Comparison of ENCODE assay signal across 9 cellular contexts in genomic region chr1:145280638-145281036, GRCh38. TPM values are rescaled to one million over a fixed set of nuclear protein-coding genes. Genes with fewer than 3 reads are reported as not detected.
DNase-seq lines count a peak whose midpoint lies in the region; ATAC-seq and TF ChIP-seq lines count a peak whose summit lies in the region.
"Not testable (repeated sequence)": the region's sequence is repeated elsewhere in the genome, so short reads cannot be mapped to it uniquely, and the experiment has no call there.
"Had no signal": no experiment of that assay in that cellular context is flagged by ENCODE, and none has a peak within 500 bp of the region (broad histone marks: within the 10 kb centered on the region; RNA-seq: fewer than 3 reads in every experiment).

No MANE protein-coding gene starts in this region.

- intact Hi-C loops in adrenal gland (cut with DNase I); left ventricle myocardium superior (cut with micrococcal nuclease); aorta (cut with DNase I): not testable (repeated sequence)

- H3K9ac ChIP-seq in skeletal muscle satellite cell (ENCODE audit: low read depth, low read length) = not testable (repeated sequence)

- TF ChIP-seq POLR2A in adrenal gland (IDR thresholded peaks at IDR 0.05) = not testable (repeated sequence)

- H3K9me3 ChIP-seq in adrenal gland (replicated peaks in 1 of 3); skeletal muscle satellite cell (replicated peaks; ENCODE audit: low read length); aorta (ENCODE audit: control insufficient read depth, low read length): not testable (repeated sequence)

- not testable (repeated sequence) for H3K36me3 ChIP-seq in adrenal gland (replicated peaks in 1 of 2); skeletal muscle satellite cell (ENCODE audit: insufficient read depth, low read length); aorta (ENCODE audit: control insufficient read depth in 1 of 2, insufficient read depth in 2 of 2, low read length in 1 of 2)

- H3K4me3 ChIP-seq in adrenal gland = peak overlapping the region in 2 of 4 donors; percentile 32 to 48
- not testable (repeated sequence) for H3K4me3 ChIP-seq in skeletal muscle satellite cell (ENCODE audit: low read length); aorta (ENCODE audit: low read length in 2 of 2)

- DNase-seq in NCI-H2196 treated with DMSO at 0.1 percent for 48 hours (lab: John Stamatoyannopoulos, UW; ENCODE audit: unreplicated experiment) (peak; percentile 36), UCSD-AML1 (lab: John Stamatoyannopoulos, UW; ENCODE audit: unreplicated experiment) (peak; percentile 41), adrenal gland (peak; percentile 53 to 86 (median 64)), left ventricle myocardium superior (peak; percentile 62), aorta (peak; percentile 74 to 82)

- H3K4me2 ChIP-seq in skeletal muscle satellite cell (ENCODE audit: low read length) = peak overlapping the region; percentile 61

- not testable (repeated sequence) for H3K4me1 ChIP-seq in adrenal gland (replicated peaks in 1 of 2); skeletal muscle satellite cell (ENCODE audit: control insufficient read depth, insufficient read depth, low read length); aorta (ENCODE audit: control insufficient read depth in 1 of 2, insufficient read depth in 2 of 2, low read length in 2 of 2)

- peak overlapping the region in 4 of 5 donors; percentile 54 to 95 (median 82) for H3K27ac ChIP-seq in adrenal gland
- not testable (repeated sequence) for H3K27ac ChIP-seq in aorta (ENCODE audit: low read depth in 1 of 2, low read length in 2 of 2)

- 0 to 2% (median 0%) methylated on average over 8 to 17 of the region's 24 CpGs for WGBS in adrenal gland, 4 donors
- 0 to 1% methylated on average over 7 to 21 of the region's 24 CpGs for WGBS in aorta, 2 donors

- not testable (repeated sequence) for H3K27me3 ChIP-seq in adrenal gland; skeletal muscle satellite cell (ENCODE audit: control insufficient read depth, insufficient read depth, low read length); aorta (ENCODE audit: control insufficient read depth in 1 of 2, insufficient read depth in 2 of 2, low read length in 1 of 2)

- TF ChIP-seq CTCF in adrenal gland (IDR thresholded peaks at IDR 0.05) = not testable (repeated sequence)

- peak; percentile 52 for ATAC-seq in GM19351 (IDR thresholded peaks at IDR 0.05; ENCODE audit: unreplicated experiment)
- ATAC-seq in HG03135 (IDR thresholded peaks at IDR 0.05; ENCODE audit: unreplicated experiment) = peak; percentile 53
- peak; percentile 96 for ATAC-seq in left ventricle myocardium superior
- ATAC-seq in aorta (ENCODE audit: low FRiP score) = peak; percentile 94

RNA-seq across cellular contexts. Expression of gene PPIAL4D, which starts 38.7 kb away (rescaled TPM):
- total RNA-seq in adrenal gland (not detected), left ventricle myocardium superior (not detected), aorta (not detected)
- polyA plus RNA-seq in adrenal gland (not detected), aorta (not detected)
- total RNA-seq in skeletal muscle satellite cell (2012; rRNA removed) = not detected in 2 replicates
- total RNA-seq: SK-MEL-5 had no signal
